Comparison of ENCODE assay signal across 23 cellular contexts in genomic region chr21:16519012-16519411, GRCh38.
DNase-seq lines count a peak whose midpoint lies in the region; ATAC-seq, FAIRE-seq and TF ChIP-seq lines count a peak whose summit lies in the region.
"Had no signal": no experiment of that assay in that cellular context is flagged by ENCODE, and none has a peak within 500 bp of the region (broad histone marks: within the 10 kb centered on the region; RNA-seq: fewer than 3 reads in every experiment).

No MANE protein-coding gene starts in this region.

- H3K79me2 ChIP-seq in astrocyte (ENCODE audit: insufficient read depth, low read length) = peaks cover 18% of the 10 kb centered on the region

- H3K9me3 Mint-ChIP-seq in astrocyte (ENCODE audit: unreplicated experiment) = peaks cover 3% of the 10 kb centered on the region
- H3K9me3 Mint-ChIP-seq: CD8-positive, alpha-beta T cell had no signal

- no peak overlapping the region for H3K4me2 ChIP-seq in astrocyte (ENCODE audit: low read length)
- H3K4me2 ChIP-seq: BLaER1 treated with 17β-estradiol and CSF1 and Interleukin-3, amounts not matched to agents 10 nM and 100 nM had no signal

- H3K4me1 ChIP-seq in astrocyte (ENCODE audit: insufficient read depth, low read length) (peaks cover 7% of the 10 kb centered on the region), uterus (peaks cover 0 to 3% of the 10 kb centered on the region in 2 donors)
- H3K4me1 ChIP-seq: BLaER1 treated with 17β-estradiol and CSF1 and Interleukin-3, amounts not matched to agents 10 nM and 100 nM; Caco-2 had no signal

- no peak overlapping the region for H3K9ac ChIP-seq in astrocyte (ENCODE audit: low read length)
- H3K9ac ChIP-seq: BLaER1 treated with 17β-estradiol and CSF1 and Interleukin-3, amounts not matched to agents 10 nM and 100 nM had no signal

- POLR2A ChIA-PET in RWPE1 (lab: Yijun Ruan, JAX; ENCODE audit: low non-redundant PET) = no interaction called here

- H3K27ac ChIP-seq in astrocyte (ENCODE audit: low read depth, low read length) (no peak overlapping the region), uterus (peak overlapping the region; percentile 5 to 9), RWPE1 (no peak overlapping the region)
- H3K27ac ChIP-seq: BLaER1 treated with 17β-estradiol and CSF1 and Interleukin-3, amounts not matched to agents 10 nM and 100 nM; C4-2B had no signal

- H3K4me3 ChIP-seq in astrocyte (ENCODE audit: insufficient read depth, low read depth, low read length) (no peak overlapping the region), fibroblast of the aortic adventitia (ENCODE audit: low read depth, low read length) (no peak overlapping the region), uterus (no peak overlapping the region)
- H3K4me3 ChIP-seq: BLaER1 treated with 17β-estradiol and CSF1 and Interleukin-3, amounts not matched to agents 10 nM and 100 nM had no signal

- TF ChIP-seq POLR2A in H54 (IDR thresholded peaks at IDR 0.05; ENCODE audit: low read depth, low read length) = no peak
- TF ChIP-seq POLR2A in uterus (IDR thresholded peaks at IDR 0.05) = no peak

- DNase-seq in H54 (ENCODE audit: insufficient read length, low spot score) (no peak), astrocyte (ENCODE audit: low read depth) (peak; percentile 41), fibroblast of the aortic adventitia (ENCODE audit: low read depth) (peak; percentile 2), uterus (no peak), RWPE1 (ENCODE audit: low spot score) (no peak), epidermal melanocyte (ENCODE audit: insufficient read length, low spot score) (no peak), cerebellar nuclear complex (lab: John Stamatoyannopoulos, UW) (no peak)
- DNase-seq: 8988T; ACHN; AML-193; Caco-2; Calu3; CD4-positive, alpha-beta T cell; CD8-positive, alpha-beta T cell; DMS79 treated with DMSO at 0.1 percent for 48 hours; GF-D8 had no signal

- no peaks in the 10 kb centered on the region for H3K36me3 Mint-ChIP-seq in astrocyte (ENCODE audit: low read depth, unreplicated experiment)
- H3K36me3 Mint-ChIP-seq: CD8-positive, alpha-beta T cell had no signal

- no peak overlapping the region for H3K27ac Mint-ChIP-seq in astrocyte (ENCODE audit: unreplicated experiment)
- H3K27ac Mint-ChIP-seq: B cell; CD4-positive, alpha-beta T cell; CD8-positive, alpha-beta T cell had no signal

- H3K4me1 Mint-ChIP-seq in astrocyte (ENCODE audit: low read depth, unreplicated experiment) = no peaks in the 10 kb centered on the region
- H3K4me1 Mint-ChIP-seq: B cell had no signal

- H4K20me1 ChIP-seq in astrocyte (ENCODE audit: insufficient read depth, low read length) = no peaks in the 10 kb centered on the region
- H4K20me1 ChIP-seq: BLaER1 treated with 17β-estradiol and CSF1 and Interleukin-3, amounts not matched to agents 10 nM and 100 nM had no signal

- no peak for TF ChIP-seq CTCF in astrocyte (IDR thresholded peaks at IDR 0.05; ENCODE audit: insufficient read depth, low read depth, low read length)
- TF ChIP-seq CTCF in fibroblast of the aortic adventitia (IDR thresholded peaks at IDR 0.05; ENCODE audit: insufficient read depth, low read length) = no peak
- TF ChIP-seq CTCF in uterus (IDR thresholded peaks at IDR 0.05) = no peak
- TF ChIP-seq CTCF in RWPE1 (conservative IDR thresholded peaks at IDR 0.05; ENCODE audit: low read depth) = no peak

- no peak for ATAC-seq in GM19324 (IDR thresholded peaks at IDR 0.05; ENCODE audit: low FRiP score, unreplicated experiment)
- ATAC-seq: CD8-positive, alpha-beta T cell had no signal

- no peaks in the 10 kb centered on the region for H3K27me3 Mint-ChIP-seq in astrocyte (ENCODE audit: low read depth, unreplicated experiment)
- H3K27me3 Mint-ChIP-seq: B cell; CD4-positive, alpha-beta T cell had no signal

- peak; percentile 74 for FAIRE-seq in H54 (lab: Jason Lieb, UNC)
- no peak for FAIRE-seq in astrocyte (lab: Jason Lieb, UNC)
- FAIRE-seq: D721Med, GM12891, GM19239 had no signal

- no peak overlapping the region for H3K4me3 Mint-ChIP-seq in astrocyte (ENCODE audit: unreplicated experiment)
- H3K4me3 Mint-ChIP-seq: B cell; CD4-positive, alpha-beta T cell; CD8-positive, alpha-beta T cell had no signal

- intact Hi-C loops in uterus (cut with DNase I; ENCODE audit: low total_unique reads) = no loop called here

- no peak overlapping the region for H2AFZ ChIP-seq in astrocyte (ENCODE audit: low read depth, low read length)

- no peaks in the 10 kb centered on the region for H3K27me3 ChIP-seq in astrocyte (ENCODE audit: insufficient read depth, low read length)
- H3K27me3 ChIP-seq in uterus = no peaks in the 10 kb centered on the region
- H3K27me3 ChIP-seq: BLaER1 treated with 17β-estradiol and CSF1 and Interleukin-3, amounts not matched to agents 10 nM and 100 nM had no signal

- H3K9me3 ChIP-seq in astrocyte (ENCODE audit: insufficient read depth, low read depth, low read length) (no peaks in the 10 kb centered on the region), uterus (peaks cover 0 to 10% of the 10 kb centered on the region in 2 donors)
- H3K9me3 ChIP-seq: BLaER1 treated with 17β-estradiol and CSF1 and Interleukin-3, amounts not matched to agents 10 nM and 100 nM; Caco-2 had no signal

- CTCF ChIA-PET in RWPE1 (lab: Yijun Ruan, JAX) = no interaction called here

- H3K36me3 ChIP-seq in astrocyte (ENCODE audit: insufficient read depth, low read length) = no peaks in the 10 kb centered on the region
- H3K36me3 ChIP-seq in uterus = no peaks in the 10 kb centered on the region
- H3K36me3 ChIP-seq: BLaER1 treated with 17β-estradiol and CSF1 and Interleukin-3, amounts not matched to agents 10 nM and 100 nM had no signal

Comparison
In these comparisons a context has a peak if more than half of its experiments do, and no peak if none do; other contexts are left out.
1. DNase-seq: peak in astrocyte (single experiment) and fibroblast of the aortic adventitia (single experiment); none in H54 (single experiment), uterus (0 of 2), RWPE1 (single experiment), epidermal melanocyte (single experiment) and cerebellar nuclear complex (0 of 2).
2. H3K27ac ChIP-seq: peak in uterus (2 of 2); none in astrocyte (single experiment) and RWPE1 (single experiment).